Comparison of ENCODE assay signal across 8 cellular contexts in genomic region chr18:24397694-24398365, GRCh38. TPM values are rescaled to one million over a fixed set of nuclear protein-coding genes. Genes with fewer than 3 reads are reported as not detected.
DNase-seq lines count a peak whose midpoint lies in the region; ATAC-seq lines count a peak whose summit lies in the region.

TSS of gene OSBPL1A (minus strand) at chr18:24397824. CDS start at chr18:24377533, 20,291 bp downstream.

- ATAC-seq in effector memory CD8-positive, alpha-beta T cell (replicated peaks) = peak; percentile 84
- ATAC-seq in GM21576 (IDR thresholded peaks at IDR 0.05; ENCODE audit: unreplicated experiment) = no peak

- peaks cover 4 to 7% of the 10 kb centered on the region in 2 donors for H3K4me1 Mint-ChIP-seq in effector memory CD8-positive, alpha-beta T cell (ENCODE audit: low read depth in 2 of 2)

- H3K4me3 Mint-ChIP-seq in effector memory CD8-positive, alpha-beta T cell = peak within 1 kb of the TSS; percentile 85 to 94

- H3K27me3 Mint-ChIP-seq in effector memory CD8-positive, alpha-beta T cell = peaks cover 8 to 9% of the 10 kb centered on the region in 2 donors

- H3K9me3 Mint-ChIP-seq in effector memory CD8-positive, alpha-beta T cell = no peaks in the 10 kb centered on the region

- peak within 1 kb of the TSS in 1 of 2 donors; percentile 28 for H3K27ac Mint-ChIP-seq in effector memory CD8-positive, alpha-beta T cell

- H3K36me3 Mint-ChIP-seq in effector memory CD8-positive, alpha-beta T cell (ENCODE audit: insufficient read depth) = no peaks in the 10 kb centered on the region

- DNase-seq in GM03348 (ENCODE audit: low spot score) (peak; percentile 98), HUDEP-2 (lab: John Stamatoyannopoulos, UW; ENCODE audit: unreplicated experiment in 76 of 76) (peak; percentile 40 to 99 (median 92)), NOMO-1 treated with dmso at 0.1 percent for 144 hours (lab: John Stamatoyannopoulos, UW; ENCODE audit: unreplicated experiment) (peak; percentile 92), lung microvascular endothelial cell (ENCODE audit: low read depth in 2 of 2) (peak; percentile 93 to 97)
- peak; percentile 31 for DNase-seq in activated CD8-positive, alpha-beta memory T cell treated with anti-CD3 and anti-CD28 coated beads, Interleukin-2, amount 50 U/mL, for 1 hour (ENCODE audit: extremely low read depth)
- DNase-seq in effector memory CD8-positive, alpha-beta T cell = peak; percentile 41 to 49 (median 48)
- peak; percentile 64 to 69 (median 68) for DNase-seq in stimulated activated CD4-positive, alpha-beta T cell treated with anti-CD3 and anti-CD28 coated beads, TNF-alpha, amount 100 ng/mL, for 1 hour (ENCODE audit: low read depth in 3 of 3, low spot score in 1 of 3)

RNA-seq across cellular contexts. Expression of gene OSBPL1A, which starts in this region (rescaled TPM):
- total RNA-seq in lung microvascular endothelial cell = 8.7 and 10.7 TPM in 2 replicates

Comparison
In these comparisons a context has a peak if more than half of its experiments do, and no peak if none do; other contexts are left out.
1. DNase-seq: peak in every context shown above with its lines; median percentile 98 in GM03348; 95 in lung microvascular endothelial cell; 92 in HUDEP-2; 92 in NOMO-1 treated with dmso at 0.1 percent for 144 hours; 68 in stimulated activated CD4-positive, alpha-beta T cell treated with anti-CD3 and anti-CD28 coated beads, TNF-alpha, amount 100 ng/mL, for 1 hour; 48 in effector memory CD8-positive, alpha-beta T cell; 31 in activated CD8-positive, alpha-beta memory T cell treated with anti-CD3 and anti-CD28 coated beads, Interleukin-2, amount 50 U/mL, for 1 hour.